Comparison of ENCODE assay signal across 13 cellular contexts in the genomic region with DNA sequence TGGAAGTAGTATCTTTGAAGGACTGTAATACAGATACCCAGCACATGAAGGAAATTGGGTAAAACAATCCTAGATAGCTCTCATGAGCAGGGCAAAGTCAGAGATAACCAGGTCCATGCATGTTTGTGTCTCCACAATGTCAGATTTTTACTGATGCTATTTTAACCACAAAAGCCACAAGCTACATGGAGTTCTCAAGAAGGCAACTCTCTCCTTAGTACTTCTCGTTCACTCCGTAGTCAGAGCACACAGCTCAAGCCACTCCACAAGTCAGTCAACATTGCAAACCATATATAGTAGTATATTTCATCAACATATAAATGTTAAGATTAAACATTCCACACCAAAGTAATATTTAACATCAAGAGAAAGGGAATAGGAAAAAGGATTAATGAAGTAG.
DNase-seq lines count a peak whose midpoint lies in the region; ATAC-seq and TF ChIP-seq lines count a peak whose summit lies in the region.
"Had no signal": no experiment of that assay in that cellular context is flagged by ENCODE, and none has a peak within 500 bp of the region (broad histone marks: within the 10 kb centered on the region; RNA-seq: fewer than 3 reads in every experiment).

No MANE protein-coding gene starts in this region.

- H3K9me2 ChIP-seq in MM.1S (replicated peaks; ENCODE audit: insufficient read depth, low read length) (no peaks in the 10 kb centered on the region), GM23338 (ENCODE audit: insufficient read depth) (no peaks in the 10 kb centered on the region)

- no peaks in the 10 kb centered on the region for H3K36me3 ChIP-seq in MM.1S (replicated peaks; ENCODE audit: insufficient read depth, low read length)
- no peaks in the 10 kb centered on the region for H3K36me3 ChIP-seq in mesodermal cell (ENCODE audit: control insufficient read depth, insufficient read depth, low read length)
- H3K36me3 ChIP-seq in GM23338 (ENCODE audit: insufficient read depth): no peaks in the 10 kb centered on the region
- H3K36me3 ChIP-seq: MG63 had no signal

- DNase-seq in EH (ENCODE audit: low read depth): peak; percentile 68
- DNase-seq in MM.1S: no peak
- no peak for DNase-seq in GM23338 (ENCODE audit: low spot score)
- DNase-seq in NCI-H524 treated with DMSO at 0.1 percent for 48 hours (lab: John Stamatoyannopoulos, UW): no peak
- DNase-seq: activated CD8-positive, alpha-beta memory T cell treated with anti-CD3 and anti-CD28 coated beads, Interleukin-2, amount 50 U/mL, for 48 hours; cerebellar nuclear complex; foreskin fibroblast; MG63; NCI-H510A had no signal

- H4K20me1 ChIP-seq in MM.1S (ENCODE audit: insufficient read depth, low read length): no peaks in the 10 kb centered on the region
- H4K20me1 ChIP-seq in GM23338 (replicated peaks; ENCODE audit: insufficient read depth): no peaks in the 10 kb centered on the region

- H3K9me3 ChIP-seq in MM.1S (replicated peaks; ENCODE audit: insufficient read depth, low read length): no peaks in the 10 kb centered on the region
- H3K9me3 ChIP-seq in mesodermal cell (ENCODE audit: control insufficient read depth, low read length): no peaks in the 10 kb centered on the region
- H3K9me3 ChIP-seq: MG63 had no signal

- H3K9ac ChIP-seq in MM.1S (ENCODE audit: low read length): no peak overlapping the region

- H3K27me3 Mint-ChIP-seq in activated naive CD8-positive, alpha-beta T cell: no peaks in the 10 kb centered on the region
- H3K27me3 Mint-ChIP-seq in GM23338 (ENCODE audit: insufficient read depth, low read depth, poor library complexity): no peaks in the 10 kb centered on the region

- peak overlapping the region; percentile 90 for H3K27ac Mint-ChIP-seq in activated naive CD8-positive, alpha-beta T cell
- H3K27ac Mint-ChIP-seq in GM23338: no peak overlapping the region

- no peaks in the 10 kb centered on the region for H3K79me2 ChIP-seq in MM.1S (ENCODE audit: low read length)
- no peaks in the 10 kb centered on the region for H3K79me2 ChIP-seq in GM23338 (replicated peaks; ENCODE audit: insufficient read depth)

- TF ChIP-seq CTCF in MM.1S (IDR thresholded peaks at IDR 0.05; ENCODE audit: low read length) (no peak), GM23338 (conservative IDR thresholded peaks at IDR 0.05; ENCODE audit: low read depth in 2 of 2) (no peak)

- no peaks in the 10 kb centered on the region for H3K36me3 Mint-ChIP-seq in activated naive CD8-positive, alpha-beta T cell
- H3K36me3 Mint-ChIP-seq in GM23338 (ENCODE audit: low read depth): no peaks in the 10 kb centered on the region

- H3K4me3 ChIP-seq in MM.1S (ENCODE audit: low read length): no peak overlapping the region
- H3K4me3 ChIP-seq in mesodermal cell (ENCODE audit: extremely low read depth, insufficient read depth, low read length, poor library complexity, severe bottlenecking): no peak overlapping the region
- H3K4me3 ChIP-seq in GM23338: no peak overlapping the region
- H3K4me3 ChIP-seq: MG63, SK-N-MC had no signal

- ATAC-seq in GM23338: no peak
- ATAC-seq in GM21723 (IDR thresholded peaks at IDR 0.05; ENCODE audit: unreplicated experiment): no peak

- peak overlapping the region; percentile 79; the same call in 1 of the 2 replicates for H3K27ac ChIP-seq in MM.1S (ENCODE audit: low read length)
- H3K27ac ChIP-seq in mesodermal cell (ENCODE audit: low read depth, low read length, severe bottlenecking): peak overlapping the region; percentile 8
- H3K27ac ChIP-seq in GM23338 (ENCODE audit: low read depth): no peak overlapping the region
- H3K27ac ChIP-seq: SK-N-MC had no signal

- H3K4me1 ChIP-seq in MM.1S (ENCODE audit: low read length): peaks cover 24% of the 10 kb centered on the region
- peaks cover 34% of the 10 kb centered on the region for H3K4me1 ChIP-seq in mesodermal cell (ENCODE audit: control insufficient read depth, insufficient read depth, low read length, poor library complexity, severe bottlenecking)
- H3K4me1 ChIP-seq in GM23338 (ENCODE audit: insufficient read depth): no peaks in the 10 kb centered on the region

- H3K4me3 Mint-ChIP-seq in activated naive CD8-positive, alpha-beta T cell: peak overlapping the region; percentile 57
- H3K4me3 Mint-ChIP-seq in GM23338: no peak overlapping the region

- H3F3A ChIP-seq in MM.1S (ENCODE audit: insufficient read depth, low read length): peaks cover 19% of the 10 kb centered on the region
- H3F3A ChIP-seq in GM23338 (replicated peaks; ENCODE audit: low read depth): no peaks in the 10 kb centered on the region

- peaks cover 47% of the 10 kb centered on the region for H3K4me1 Mint-ChIP-seq in activated naive CD8-positive, alpha-beta T cell (ENCODE audit: low read depth)
- no peaks in the 10 kb centered on the region for H3K4me1 Mint-ChIP-seq in GM23338

- 100% methylated on average over 2 of the region's 2 CpGs; no CpG with 5 or more reads in 1 of the 2 experiments for WGBS in mesodermal cell (ENCODE audit: insufficient coverage in 2 of 2), 2 experiments

- H2AFZ ChIP-seq in MM.1S (ENCODE audit: low read length) (no peak overlapping the region), GM23338 (no peak overlapping the region; the same call in 1 of the 2 replicates)

- H3K27me3 ChIP-seq in MM.1S (replicated peaks; ENCODE audit: insufficient read depth, low read length) (no peaks in the 10 kb centered on the region), GM23338 (ENCODE audit: insufficient read depth) (no peaks in the 10 kb centered on the region)
- H3K27me3 ChIP-seq: MG63 had no signal

- H3K4me2 ChIP-seq in MM.1S (ENCODE audit: low read depth, low read length) (no peak overlapping the region), GM23338 (no peak overlapping the region)

- H3K9me3 Mint-ChIP-seq in activated naive CD8-positive, alpha-beta T cell (ENCODE audit: low read depth): no peaks in the 10 kb centered on the region
- H3K9me3 Mint-ChIP-seq in GM23338: no peaks in the 10 kb centered on the region

TF ChIP-seq in GM23338, 12 proteins besides CTCF, POLR2A, EP300 and RAD21:
- no peak for TF ChIP-seq CREB1 (CRISPR knock-in tag; IDR thresholded peaks at IDR 0.05; ENCODE audit: low read depth)
